In the genomic region with DNA sequence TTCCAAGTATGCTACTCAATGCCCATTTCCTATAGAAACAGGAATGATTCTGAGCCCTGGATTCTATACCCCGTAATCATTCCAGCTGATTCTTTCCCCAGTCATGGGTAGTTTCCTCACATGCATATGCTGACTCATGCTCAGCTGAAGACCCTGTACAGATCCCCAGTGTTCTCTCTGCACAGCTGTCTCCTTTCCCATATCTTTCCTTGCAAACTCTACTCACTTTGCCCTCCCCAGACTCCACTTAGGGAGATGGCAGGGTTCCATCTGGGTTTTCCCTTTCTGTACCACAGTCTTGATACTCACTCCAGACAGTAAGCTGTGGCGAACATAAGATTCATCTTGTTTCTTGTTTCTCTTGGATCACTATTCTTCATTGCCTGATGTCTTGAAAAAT, we compare ENCODE assay signal across 15 cellular contexts.
DNase-seq lines count a peak whose midpoint lies in the region; TF ChIP-seq lines count a peak whose summit lies in the region.
"Had no signal": no experiment of that assay in that cellular context is flagged by ENCODE, and none has a peak within 500 bp of the region (broad histone marks: within the 10 kb centered on the region; RNA-seq: fewer than 3 reads in every experiment).

No MANE protein-coding gene starts in this region.

- no peaks in the 10 kb centered on the region for H3K36me3 Mint-ChIP-seq in Calu3 (ENCODE audit: insufficient read depth, unreplicated experiment)
- H3K36me3 Mint-ChIP-seq: CD8-positive, alpha-beta T cell had no signal

- CTCF ChIA-PET in Calu3 (lab: Charles Lee) = no interaction called here

- no TSS peak for BruUV-seq in Calu3 (replicated peaks; lab: Mats Ljungman, UMichigan)

- TF ChIP-seq CTCF in GM13977 (IDR thresholded peaks at IDR 0.05; ENCODE audit: extremely low read depth, insufficient read depth, missing control alignments) (no peak), Calu3 (IDR thresholded peaks at IDR 0.05; ENCODE audit: unreplicated experiment) (no peak)

- in situ Hi-C loops in GM13977 (cut with MboI; ENCODE audit: low pct_unique_long_range_greater_than_20kb, low sequenced_read_pairs, unreplicated experiment) = no loop called here

- no peak overlapping the region for H3K4me3 ChIP-seq in skeletal muscle cell (ENCODE audit: low read depth, low read length)
- H3K4me3 ChIP-seq: breast epithelium, mucosa of descending colon, ovary, PC-9 had no signal

- no peak overlapping the region for H3K4me3 Mint-ChIP-seq in Calu3 (ENCODE audit: low read depth, unreplicated experiment)
- H3K4me3 Mint-ChIP-seq: CD8-positive, alpha-beta T cell had no signal

- no peak overlapping the region for H3K27ac Mint-ChIP-seq in Calu3 (ENCODE audit: unreplicated experiment)
- H3K27ac Mint-ChIP-seq: CD8-positive, alpha-beta T cell had no signal

- H3K9me3 Mint-ChIP-seq in Calu3 (ENCODE audit: low read depth, unreplicated experiment) = no peaks in the 10 kb centered on the region
- H3K9me3 Mint-ChIP-seq: CD8-positive, alpha-beta T cell had no signal

- no peaks in the 10 kb centered on the region for H3K4me1 Mint-ChIP-seq in Calu3 (ENCODE audit: low read depth, unreplicated experiment)

- peak; percentile 20 for DNase-seq in HCEC 1CT
- DNase-seq in amniotic epithelial cell (ENCODE audit: low read depth) = peak; percentile 50
- peak; percentile 4 for DNase-seq in fibroblast of the conjunctiva (ENCODE audit: low read depth)
- peak; percentile 87 for DNase-seq in skeletal muscle cell (ENCODE audit: low read depth)
- DNase-seq in GM13977 (ENCODE audit: low spot score) = no peak
- no peak for DNase-seq in Calu3
- DNase-seq in putamen (ENCODE audit: low spot score) = no peak
- DNase-seq: CD8-positive, alpha-beta T cell; effector CD8-positive, alpha-beta T cell; mucosa of descending colon; NCI-H1417; NCI-H510A; ovary; PC-9 had no signal

- intact Hi-C loops in Calu3 (cut with micrococcal nuclease; ENCODE audit: unreplicated experiment) = no loop called here

- peaks cover 4% of the 10 kb centered on the region for H3K27me3 Mint-ChIP-seq in Calu3 (ENCODE audit: unreplicated experiment)

Comparison
In these comparisons a context has a peak if more than half of its experiments do, and no peak if none do; other contexts are left out.
1. DNase-seq: peak in HCEC 1CT (single experiment), amniotic epithelial cell (single experiment), fibroblast of the conjunctiva (single experiment) and skeletal muscle cell (single experiment); none in GM13977 (single experiment), Calu3 (single experiment) and putamen (single experiment).